8 cellular contexts compared by ENCODE assay signal in the genomic region with DNA sequence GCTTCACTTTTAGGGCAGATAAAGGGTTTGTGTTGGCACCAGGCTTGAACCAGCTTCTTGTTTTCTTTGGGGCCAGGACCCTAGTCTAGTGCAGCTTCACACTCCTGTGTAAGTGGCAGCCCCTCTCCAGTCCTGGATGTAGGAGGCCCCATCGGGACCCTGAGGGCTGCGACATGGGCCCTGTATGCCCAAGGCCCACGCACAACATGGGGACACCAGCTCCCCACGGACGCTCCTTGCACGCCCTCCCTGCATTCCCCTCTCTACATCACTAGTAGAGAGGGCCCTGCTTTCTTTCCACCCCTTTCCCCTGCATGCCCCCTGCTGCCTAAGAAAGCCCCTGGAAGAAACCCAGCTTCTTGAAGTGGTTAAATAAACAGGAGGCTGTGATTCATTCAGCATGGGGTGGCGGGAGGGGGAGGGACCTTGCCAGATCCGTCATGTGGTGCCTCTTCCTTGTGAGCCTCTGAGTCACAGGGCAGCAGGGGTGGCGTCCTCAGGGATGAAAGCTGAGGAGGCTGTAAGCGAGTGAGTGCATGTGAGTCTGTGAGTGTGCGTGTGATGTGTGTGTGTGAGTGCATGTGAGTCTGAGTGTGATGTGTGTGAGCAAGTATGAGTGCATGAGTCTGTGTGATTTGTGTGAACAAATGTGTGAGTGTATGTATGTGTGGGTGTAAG. TPM values are rescaled to one million over a fixed set of nuclear protein-coding genes. Genes with fewer than 3 reads are reported as not detected.
DNase-seq lines count a peak whose midpoint lies in the region; ATAC-seq, FAIRE-seq and TF ChIP-seq lines count a peak whose summit lies in the region.

No MANE protein-coding gene starts in this region.

- peak; percentile 97 for DNase-seq in AG04449 (ENCODE audit: low read depth, low spot score)
- peak; percentile 99 for DNase-seq in LHCN-M2 (ENCODE audit: low read depth)
- DNase-seq in amniotic stem cell (lab: John Stamatoyannopoulos, UW), result peak; percentile 95
- DNase-seq in iPS-NIHi7 (ENCODE audit: extremely low spot score), result peak; percentile 77
- peak; percentile 49 for DNase-seq in stimulated activated CD4-positive, alpha-beta T cell treated with anti-CD3 and anti-CD28 coated beads, Interleukin-4, amount 100 ng/mL, for 1 hour
- no peak for DNase-seq in GM12892 (ENCODE audit: insufficient read length)

- no peak for FAIRE-seq in GM12892 (lab: Jason Lieb, UNC)

- no peak for ATAC-seq in HG03135 (IDR thresholded peaks at IDR 0.05; ENCODE audit: unreplicated experiment)
- no peak for ATAC-seq in HG03196 (IDR thresholded peaks at IDR 0.05; ENCODE audit: unreplicated experiment)

- H3K4me3 ChIP-seq in AG04449 (ENCODE audit: low read depth, low read length), result peak overlapping the region; percentile 15; the same call in 1 of the 2 replicates

- POLR2A ChIA-PET in AG04449 (lab: Yijun Ruan, JAX), result interaction anchor here (1.2 kb wide), 1 partner anchor 13 kb away, joined by 6 read pairs; no protein-coding TSS in a partner anchor

- no peak for TF ChIP-seq POLR2A in GM12892 (IDR thresholded peaks at IDR 0.05; ENCODE audit: low read depth, low read length)

- peak; percentile 11 for TF ChIP-seq CTCF in AG04449 (IDR thresholded peaks at IDR 0.05; ENCODE audit: insufficient read depth, low read length, missing control alignments)

- CTCF ChIA-PET in AG04449 (lab: Yijun Ruan, JAX), result interaction anchor here (0.8 to 1.2 kb wide), 3 partner anchors 11 to 444 kb away, joined by 3 to 9 read pairs (median 3); no protein-coding TSS in a partner anchor

RNA-seq across cellular contexts. Expression of gene COPS8, which starts 42.5 kb away (rescaled TPM):
- total RNA-seq in LHCN-M2 (2014; rRNA removed), result 422 and 544 TPM in 2 replicates
- polyA plus RNA-seq in LHCN-M2 (2012), result 79.2 TPM
- polyA plus RNA-seq in GM12892 (2012; ENCODE audit: missing spikeins), result 48.5 TPM
